28 cellular contexts compared by ENCODE assay signal in the genomic region with DNA sequence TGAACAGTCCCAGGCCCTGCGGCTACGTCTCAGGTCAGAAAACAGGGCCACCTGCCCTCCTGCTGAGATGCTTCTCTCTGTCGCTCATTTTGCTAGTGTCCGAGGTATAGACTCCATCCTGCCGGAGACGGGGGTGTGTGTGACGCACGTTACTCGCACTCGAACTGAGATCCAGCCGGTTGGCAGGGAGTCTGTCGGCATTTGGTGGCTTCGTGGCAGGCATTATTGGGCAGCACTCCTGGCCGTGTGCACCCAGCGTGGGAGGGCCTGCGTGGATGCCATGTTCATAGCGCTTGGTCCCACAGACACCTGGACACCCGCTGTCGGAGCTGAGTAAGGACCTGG. TPM values are rescaled to one million over a fixed set of nuclear protein-coding genes. Genes with fewer than 3 reads are reported as not detected.
A peak's percentile ranks its signal among the peaks of the same experiment; 100 is the strongest.
DNase-seq lines count a peak whose midpoint lies in the region; ATAC-seq, FAIRE-seq and TF ChIP-seq lines count a peak whose summit lies in the region.
"Had no signal": no experiment of that assay in that cellular context is flagged by ENCODE, and none has a peak within 500 bp of the region (broad histone marks: within the 10 kb centered on the region; RNA-seq: fewer than 3 reads in every experiment).

No MANE protein-coding gene starts in this region.

- CTCF ChIA-PET in WTC11 (lab: Charles Lee), result no interaction called here
- CTCF ChIA-PET in activated naive CD4-positive, alpha-beta T cell treated with anti-CD3 and anti-CD28 coated beads, Interleukin-2, amount 10 ng/mL, durations not matched to agents 7 days and 5 days (lab: Charles Lee), result no interaction called here

- peak overlapping the region; percentile 73; the same call in 1 of the 2 replicates for H3K27ac Mint-ChIP-seq in WTC11
- H3K27ac Mint-ChIP-seq in activated naive CD4-positive, alpha-beta T cell treated with anti-CD3 and anti-CD28 coated beads, Interleukin-2, amount 10 ng/mL, durations not matched to agents 7 days and 5 days, result no peak overlapping the region
- H3K27ac Mint-ChIP-seq: activated naive CD4-positive, alpha-beta T cell treated with anti-CD3 and anti-CD28 coated beads, Interleukin-2, amount 50 U/mL, for 24 hours; activated T-helper 2 cell treated with anti-CD3 and anti-CD28 coated beads, Interferon-gamma antibody, Interleukin-2, Interleukin-4, amounts not matched to agents 10 μg/mL and 5 μg/mL and 100 μg/mL, durations not matched to agents 14 hours and 24 hours and 36 hours; IgD-negative memory B cell had no signal

- no peak for TF ChIP-seq CTCF in WTC11 (IDR thresholded peaks at IDR 0.05)
- TF ChIP-seq CTCF in transverse colon (IDR thresholded peaks at IDR 0.05), result no peak

- 0 out of 2 replicates have a peak, but pooled peaks cover 3% of the 10 kb centered on the region for H3K4me1 Mint-ChIP-seq in WTC11
- H3K4me1 Mint-ChIP-seq in activated naive CD4-positive, alpha-beta T cell treated with anti-CD3 and anti-CD28 coated beads, Interleukin-2, amount 10 ng/mL, durations not matched to agents 7 days and 5 days, result peaks cover 1% of the 10 kb centered on the region

- no peak overlapping the region for H3K4ac ChIP-seq in neuronal stem cell (ENCODE audit: low read length)

- ATAC-seq in WTC11, result no peak
- ATAC-seq in HG03342 (IDR thresholded peaks at IDR 0.05; ENCODE audit: unreplicated experiment), result no peak
- ATAC-seq: naive thymus-derived CD8-positive, alpha-beta T cell had no signal

- no peak overlapping the region for H2AK5ac ChIP-seq in neuronal stem cell (ENCODE audit: low read depth, low read length)

- no peak overlapping the region for H2AFZ ChIP-seq in neuronal stem cell (ENCODE audit: low read length)

- no peak overlapping the region for H3K14ac ChIP-seq in neuronal stem cell (ENCODE audit: low read length)

- no peaks in the 10 kb centered on the region for H3K9me3 Mint-ChIP-seq in WTC11
- H3K9me3 Mint-ChIP-seq in activated naive CD4-positive, alpha-beta T cell treated with anti-CD3 and anti-CD28 coated beads, Interleukin-2, amount 10 ng/mL, durations not matched to agents 7 days and 5 days, result no peaks in the 10 kb centered on the region
- H3K9me3 Mint-ChIP-seq: activated naive CD4-positive, alpha-beta T cell treated with anti-CD3 and anti-CD28 coated beads, Interleukin-2, amount 50 U/mL, for 24 hours; activated T-helper 2 cell treated with anti-CD3 and anti-CD28 coated beads, Interferon-gamma antibody, Interleukin-2, Interleukin-4, amounts not matched to agents 10 μg/mL and 5 μg/mL and 100 μg/mL, durations not matched to agents 14 hours and 24 hours and 36 hours; IgD-negative memory B cell; naive thymus-derived CD8-positive, alpha-beta T cell had no signal

- no peak overlapping the region for H3K4me2 ChIP-seq in neuronal stem cell (ENCODE audit: insufficient read depth, low read length, poor library complexity, severe bottlenecking)
- H3K4me2 ChIP-seq: BLaER1 treated with 17β-estradiol and CSF1 and Interleukin-3, amounts not matched to agents 10 nM and 100 nM had no signal

- no peak overlapping the region for H2BK5ac ChIP-seq in neuronal stem cell (ENCODE audit: low read length)

- H2BK120ac ChIP-seq in neuronal stem cell (ENCODE audit: low read depth, low read length), result no peak overlapping the region

- peaks cover 0 to 2% of the 10 kb centered on the region in 2 donors for H3K9me3 ChIP-seq in esophagus (ENCODE audit: control insufficient read depth in 2 of 2, insufficient read depth in 1 of 2, low read depth in 1 of 2, low read length in 1 of 2)
- H3K9me3 ChIP-seq in neuronal stem cell (replicated peaks in 1 of 2; ENCODE audit: control insufficient read depth in 2 of 2, insufficient read depth in 1 of 2, low read depth in 1 of 2, low read length in 2 of 2), result peaks cover 0 to 3% of the 10 kb centered on the region in 2 donors
- H3K9me3 ChIP-seq in transverse colon, result no peaks in the 10 kb centered on the region
- H3K9me3 ChIP-seq: Peyer's patch, thoracic aorta had no signal

- H3K36me3 Mint-ChIP-seq in WTC11, result peaks cover 6% of the 10 kb centered on the region
- no peaks in the 10 kb centered on the region for H3K36me3 Mint-ChIP-seq in activated naive CD4-positive, alpha-beta T cell treated with anti-CD3 and anti-CD28 coated beads, Interleukin-2, amount 10 ng/mL, durations not matched to agents 7 days and 5 days

- TF ChIP-seq POLR2A in transverse colon (IDR thresholded peaks at IDR 0.05), result no peak

- no peaks in the 10 kb centered on the region for H3K79me1 ChIP-seq in neuronal stem cell (ENCODE audit: low read depth, low read length)

- in situ Hi-C loops in transverse colon (cut with MboI; ENCODE audit: low pct_ligation_motif_present in 1 of 4, low pct_unique_long_range_greater_than_20kb in 1 of 4, low sequenced_read_pairs in 3 of 4), result no loop called here

- no peak for TF ChIP-seq EP300 in transverse colon (IDR thresholded peaks at IDR 0.05; ENCODE audit: low read depth)

- H3K27me3 Mint-ChIP-seq in WTC11 (ENCODE audit: low read depth), result no peaks in the 10 kb centered on the region; the same call in 1 of the 2 replicates
- H3K27me3 Mint-ChIP-seq in activated naive CD4-positive, alpha-beta T cell treated with anti-CD3 and anti-CD28 coated beads, Interleukin-2, amount 10 ng/mL, durations not matched to agents 7 days and 5 days, result no peaks in the 10 kb centered on the region
- H3K27me3 Mint-ChIP-seq: activated naive CD4-positive, alpha-beta T cell treated with anti-CD3 and anti-CD28 coated beads, Interleukin-2, amount 50 U/mL, for 24 hours; IgD-negative memory B cell; naive thymus-derived CD8-positive, alpha-beta T cell had no signal

- 91 to 94% methylated on average over 19 of the region's 19 CpGs for WGBS in esophagus, 2 donors
- no CpG with 5 or more reads among the region's 19 CpGs for WGBS in neuronal stem cell (ENCODE audit: extremely low coverage in 2 of 2, insufficient read length in 2 of 2, insufficient replicate concordance in 1 of 2), 2 donors
- WGBS in transverse colon (ENCODE audit: low coverage in 1 of 2), 2 donors, result 97% methylated on average over 11 of the region's 19 CpGs; no CpG with 5 or more reads in 1 of the 2 donors

- H3K27ac ChIP-seq in esophagus (ENCODE audit: low read depth in 2 of 2, low read length in 1 of 2) (peak overlapping the region; percentile 94 to 98), neuronal stem cell (replicated peaks; ENCODE audit: low read length) (no peak overlapping the region), transverse colon (peak overlapping the region; percentile 60 to 79 (median 72))
- H3K27ac ChIP-seq: brain microvascular endothelial cell, thoracic aorta, VCaP had no signal

- H3K4me3 Mint-ChIP-seq in WTC11, result no peak overlapping the region
- no peak overlapping the region for H3K4me3 Mint-ChIP-seq in activated naive CD4-positive, alpha-beta T cell treated with anti-CD3 and anti-CD28 coated beads, Interleukin-2, amount 10 ng/mL, durations not matched to agents 7 days and 5 days
- H3K4me3 Mint-ChIP-seq: activated naive CD4-positive, alpha-beta T cell treated with anti-CD3 and anti-CD28 coated beads, Interleukin-2, amount 50 U/mL, for 24 hours; IgD-negative memory B cell; naive thymus-derived CD8-positive, alpha-beta T cell had no signal

- DNase-seq in WTC11 (ENCODE audit: low spot score) (no peak), neuronal stem cell (ENCODE audit: low spot score) (no peak), transverse colon (no peak), urothelium cell line (ENCODE audit: low spot score) (no peak)
- no peak for DNase-seq in activated naive CD4-positive, alpha-beta T cell treated with anti-CD3 and anti-CD28 coated beads, Interleukin-2, amount 10 ng/mL, durations not matched to agents 7 days and 5 days
- DNase-seq: activated CD4-positive, alpha-beta T cell treated with anti-CD3 and anti-CD28 coated beads for 4 hours; amniotic stem cell; DMS79; GF-D8; mesendoderm; naive thymus-derived CD8-positive, alpha-beta T cell; NCI-H146; NCI-H2107; NCI-H774; stimulated activated CD4-positive, alpha-beta T cell treated with anti-CD3 and anti-CD28 coated beads, Interleukin-1b, Interleukin-23, amount 100 ng/mL, for 48 hours; stimulated activated naive CD4-positive, alpha-beta T cell treated with Interleukin-2 at 50 U/mL for 16 hours; SW 1271; T-helper 9 cell had no signal

- peaks cover 11 to 23% of the 10 kb centered on the region in 2 donors for H3K4me1 ChIP-seq in esophagus (ENCODE audit: control insufficient read depth in 2 of 2, insufficient read depth in 2 of 2, low read length in 1 of 2)
- H3K4me1 ChIP-seq in neuronal stem cell (ENCODE audit: control insufficient read depth in 2 of 2, insufficient read depth in 1 of 2, low read depth in 1 of 2, low read length in 2 of 2), result no peaks in the 10 kb centered on the region
- peaks cover 0 to 18% (median 14%) of the 10 kb centered on the region in 4 donors for H3K4me1 ChIP-seq in transverse colon

- peak overlapping the region; percentile 13 for H3K9ac ChIP-seq in neuronal stem cell (ENCODE audit: low read depth, low read length, poor library complexity)

- H2BK12ac ChIP-seq in neuronal stem cell (ENCODE audit: low read length), result no peak overlapping the region

- H2BK15ac ChIP-seq in neuronal stem cell (ENCODE audit: low read length), result no peak overlapping the region

- peak overlapping the region; percentile 89 for H3K23ac ChIP-seq in neuronal stem cell (ENCODE audit: low read depth, low read length, poor library complexity)

- H3K4me3 ChIP-seq in esophagus (ENCODE audit: low read depth in 1 of 2, low read length in 2 of 2), result no peak overlapping the region
- H3K4me3 ChIP-seq in neuronal stem cell (ENCODE audit: low read length in 2 of 2), result peak overlapping the region in 1 of 2 donors; percentile 54
- no peak overlapping the region for H3K4me3 ChIP-seq in transverse colon
- H3K4me3 ChIP-seq: BLaER1 treated with 17β-estradiol and CSF1 and Interleukin-3, amounts not matched to agents 10 nM and 100 nM; Peyer's patch; thoracic aorta had no signal

- H3K27me3 ChIP-seq in esophagus (ENCODE audit: control insufficient read depth in 1 of 2, insufficient read depth in 2 of 2, low read length in 2 of 2) (no peaks in the 10 kb centered on the region), neuronal stem cell (ENCODE audit: control insufficient read depth in 3 of 3, insufficient read depth in 3 of 3, low read depth in 1 of 3, low read length in 3 of 3) (no peaks in the 10 kb centered on the region), transverse colon (no peaks in the 10 kb centered on the region)
- H3K27me3 ChIP-seq: BLaER1 treated with 17β-estradiol and CSF1 and Interleukin-3, amounts not matched to agents 10 nM and 100 nM; brain microvascular endothelial cell; Peyer's patch had no signal

- POLR2A ChIA-PET in WTC11 (lab: Charles Lee), result no interaction called here

- no peak overlapping the region for H3K18ac ChIP-seq in neuronal stem cell (ENCODE audit: low read length)

- intact Hi-C loops in transverse colon (cut with DNase I; ENCODE audit: low total_unique reads), result no loop called here

- H4K8ac ChIP-seq in neuronal stem cell (ENCODE audit: low read depth, low read length), result no peak overlapping the region

- no peak overlapping the region for H4K91ac ChIP-seq in neuronal stem cell (ENCODE audit: low read depth, low read length, poor library complexity)

- peaks cover 5 to 49% of the 10 kb centered on the region in 2 donors for H3K36me3 ChIP-seq in esophagus (ENCODE audit: control insufficient read depth in 2 of 2, insufficient read depth in 2 of 2, low read length in 1 of 2)
- peaks cover 29 to 60% of the 10 kb centered on the region in 2 donors for H3K36me3 ChIP-seq in neuronal stem cell (replicated peaks in 1 of 2; ENCODE audit: control insufficient read depth in 2 of 2, insufficient read depth in 2 of 2, low read length in 2 of 2)
- H3K36me3 ChIP-seq in transverse colon, result no peaks in the 10 kb centered on the region

- no peak for FAIRE-seq in urothelium cell line (lab: Jason Lieb, UNC)

RNA-seq across cellular contexts. Expression of gene AACS, which starts 28.4 kb away (rescaled TPM):
- total RNA-seq in WTC11 (2021) (44.1 to 54.0 TPM (median 47.0 TPM) in 3 replicates), transverse colon (10 to 100 TPM; 18.5 to 33.7 (median 27.1) TPM)
- polyA plus RNA-seq in esophagus, result 10 to 100 TPM; 24.3 to 26.9 TPM
- 13.7 TPM for polyA plus RNA-seq in neuronal stem cell (2013, experiment 1 of 2)
- 14.1 TPM for polyA plus RNA-seq in neuronal stem cell (2013, experiment 2 of 2)
